ENCODE assay signal across 14 cellular contexts in the genomic region with DNA sequence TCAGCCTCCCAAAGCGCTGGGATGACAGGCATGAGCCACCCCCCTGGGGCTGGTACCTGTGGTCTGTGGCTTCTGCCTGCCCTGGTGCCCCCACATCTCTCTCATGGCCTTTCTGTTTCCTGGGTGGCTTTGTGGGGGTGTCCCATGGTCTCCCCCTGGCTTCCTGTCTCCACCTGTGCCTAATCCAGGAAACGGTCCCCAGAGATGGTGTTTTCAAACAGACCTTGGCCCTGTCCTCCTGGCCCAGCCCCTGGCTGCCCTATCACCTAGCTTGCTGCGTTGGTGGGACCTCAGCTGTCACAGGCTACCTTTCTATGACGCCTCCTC. TPM values are rescaled to one million over a fixed set of nuclear protein-coding genes. Genes with fewer than 3 reads are reported as not detected.
"Had no signal": no experiment of that assay in that cellular context is flagged by ENCODE, and none has a peak within 500 bp of the region (broad histone marks: within the 10 kb centered on the region; RNA-seq: fewer than 3 reads in every experiment).

No MANE protein-coding gene starts in this region.

- H3K27me3 Mint-ChIP-seq: naive thymus-derived CD8-positive, alpha-beta T cell had no signal

- DNase-seq: activated CD4-positive, alpha-beta T cell treated with anti-CD3 and anti-CD28 coated beads, Interleukin-2, amount 50 U/mL, for 1 hour; gastrocnemius medialis; heart right ventricle; left lung; naive thymus-derived CD8-positive, alpha-beta T cell; stimulated activated CD4-positive, alpha-beta T cell treated with anti-CD3 and anti-CD28 coated beads, Interleukin-4, amount 100 ng/mL, for 4 hours; stimulated activated CD8-positive, alpha-beta memory T cell treated with anti-CD3 and anti-CD28 coated beads, Interleukin-4, amount 100 ng/mL, for 48 hours had no signal

- H3K4me3 ChIP-seq: ascending aorta, gastrocnemius medialis, heart right ventricle, left lung, SJSA1 had no signal

- H3K36me3 ChIP-seq: ascending aorta, gastrocnemius medialis, heart right ventricle, left lung, neutrophil had no signal

- ATAC-seq: gastrocnemius medialis; heart right ventricle; left lung; naive thymus-derived CD8-positive, alpha-beta T cell had no signal

- H3K4me1 ChIP-seq: ascending aorta, gastrocnemius medialis had no signal

- H3K27ac Mint-ChIP-seq: memory B cell had no signal

- H3K4me3 Mint-ChIP-seq: memory B cell; naive thymus-derived CD8-positive, alpha-beta T cell had no signal

- H3K36me3 Mint-ChIP-seq: memory B cell; naive thymus-derived CD8-positive, alpha-beta T cell had no signal

- H3K9me3 Mint-ChIP-seq: memory B cell; naive thymus-derived CD8-positive, alpha-beta T cell had no signal

- H3K27ac ChIP-seq: ascending aorta, heart right ventricle, left lung, SJSA1 had no signal

- H3K4me1 Mint-ChIP-seq: memory B cell had no signal

- H3K9me3 ChIP-seq: ascending aorta, gastrocnemius medialis, heart right ventricle, left lung, neutrophil, SJSA1 had no signal

- H3K27me3 ChIP-seq: ascending aorta, gastrocnemius medialis, left lung, neutrophil, SJSA1 had no signal

RNA-seq across cellular contexts. Expression of gene MEG3, which starts 18.1 kb away (rescaled TPM):
- total RNA-seq: naive thymus-derived CD8-positive, alpha-beta T cell; T-helper 2 cell treated with Interferon-gamma antibody and Interleukin-4, amounts not matched to agents 100 ng/mL and 5 ng/mL, for 36 hours had no signal
- polyA plus RNA-seq: naive thymus-derived CD8-positive, alpha-beta T cell had no signal

RNA-seq across cellular contexts. Expression of gene RTL1, which starts 59.5 kb away (rescaled TPM):
- total RNA-seq: ascending aorta; bronchial epithelial cell; dermis microvascular lymphatic vessel endothelial cell; gastrocnemius medialis; heart right ventricle; left lung; naive thymus-derived CD8-positive, alpha-beta T cell; SJSA1; T-helper 2 cell treated with Interferon-gamma antibody and Interleukin-4, amounts not matched to agents 100 ng/mL and 5 ng/mL, for 36 hours had no signal
- polyA plus RNA-seq: heart right ventricle; naive thymus-derived CD8-positive, alpha-beta T cell had no signal
